Comparison of ENCODE assay signal across 22 cellular contexts in genomic region chr6:146026873-146027272, GRCh38. TPM values are rescaled to one million over a fixed set of nuclear protein-coding genes. Genes with fewer than 3 reads are reported as not detected.
"Had no signal": no experiment of that assay in that cellular context is flagged by ENCODE, and none has a peak within 500 bp of the region (broad histone marks: within the 10 kb centered on the region; RNA-seq: fewer than 3 reads in every experiment).

No MANE protein-coding gene starts in this region.

- H3K4me3 ChIP-seq: heart left ventricle, left ventricle myocardium inferior, lower lobe of right lung, suprapubic skin, tibial artery, upper lobe of left lung, uterus had no signal

- H3K27ac Mint-ChIP-seq: memory B cell; natural killer cell treated with Interleukin-12 subunit alpha and Interleukin-12 subunit beta and Interleukin-15 and Interleukin-18, amount 100 ng/mL, for 72 hours; stimulated activated effector memory CD8-positive, alpha-beta T cell treated with anti-CD3 and anti-CD28 coated beads, Interleukin-12 subunit alpha, Interleukin-12 subunit beta, amount 100 ng/mL, for 72 hours had no signal

- H3K36me3 Mint-ChIP-seq: memory B cell; natural killer cell treated with Interleukin-12 subunit alpha and Interleukin-12 subunit beta and Interleukin-15 and Interleukin-18, amount 100 ng/mL, for 72 hours; stimulated activated effector memory CD8-positive, alpha-beta T cell treated with anti-CD3 and anti-CD28 coated beads, Interleukin-12 subunit alpha, Interleukin-12 subunit beta, amount 100 ng/mL, for 72 hours had no signal

- H3K4me3 Mint-ChIP-seq: memory B cell; natural killer cell treated with Interleukin-12 subunit alpha and Interleukin-12 subunit beta and Interleukin-15 and Interleukin-18, amount 100 ng/mL, for 72 hours; stimulated activated effector memory CD8-positive, alpha-beta T cell treated with anti-CD3 and anti-CD28 coated beads, Interleukin-12 subunit alpha, Interleukin-12 subunit beta, amount 100 ng/mL, for 72 hours had no signal

- H3K27ac ChIP-seq: heart left ventricle, left ventricle myocardium inferior, lower lobe of right lung, suprapubic skin, tibial artery, upper lobe of left lung, uterus had no signal

- H3K9me3 ChIP-seq: heart left ventricle, left ventricle myocardium inferior, lower lobe of right lung, tibial artery, upper lobe of left lung, uterus had no signal

- H3K36me3 ChIP-seq: heart left ventricle, left ventricle myocardium inferior, lower lobe of right lung, suprapubic skin, tibial artery, upper lobe of left lung, uterus had no signal

- ATAC-seq: esophagus mucosa; lower lobe of right lung; natural killer cell treated with Interleukin-12 subunit alpha and Interleukin-12 subunit beta and Interleukin-15 and Interleukin-18, amount 100 ng/mL, for 72 hours; right cardiac atrium; stimulated activated effector memory CD8-positive, alpha-beta T cell treated with anti-CD3 and anti-CD28 coated beads, Interleukin-12 subunit alpha, Interleukin-12 subunit beta, amount 100 ng/mL, for 72 hours; stimulated activated naive CD8-positive, alpha-beta T cell treated with anti-CD3 and anti-CD28 coated beads, Interleukin-15, Interleukin-2, amounts not matched to agents 100 U/mL and 50 U/mL, for 24 hours had no signal

- H3K9me3 Mint-ChIP-seq: stimulated activated effector memory CD8-positive, alpha-beta T cell treated with anti-CD3 and anti-CD28 coated beads, Interleukin-12 subunit alpha, Interleukin-12 subunit beta, amount 100 ng/mL, for 72 hours had no signal

- H3K4me1 ChIP-seq: lower lobe of right lung, upper lobe of left lung, uterus had no signal

- DNase-seq: cortex of kidney; effector CD8-positive, alpha-beta T cell; heart left ventricle; left ventricle myocardium inferior; lower lobe of right lung; occipital lobe; right cardiac atrium; stimulated activated CD4-positive, alpha-beta T cell treated with anti-CD3 and anti-CD28 coated beads, Interleukin-4, amount 100 ng/mL, for 1 hour; stimulated activated CD8-positive, alpha-beta memory T cell treated with anti-CD3 and anti-CD28 coated beads, Interleukin-4, amount 100 ng/mL, for 48 hours; stimulated activated naive CD8-positive, alpha-beta T cell treated with anti-CD3 and anti-CD28 coated beads, Interleukin-15, Interleukin-2, amounts not matched to agents 100 U/mL and 50 U/mL, for 24 hours; tibial artery; uterus had no signal

- H3K4me1 Mint-ChIP-seq: memory B cell; stimulated activated effector memory CD8-positive, alpha-beta T cell treated with anti-CD3 and anti-CD28 coated beads, Interleukin-12 subunit alpha, Interleukin-12 subunit beta, amount 100 ng/mL, for 72 hours had no signal

- FAIRE-seq: endometrium, frontal cortex, keratinocyte had no signal

RNA-seq across cellular contexts. Expression of gene GRM1, which starts 2.0 kb away (rescaled TPM):
- total RNA-seq: esophagus mucosa; natural killer cell treated with Interleukin-12 subunit alpha and Interleukin-12 subunit beta and Interleukin-15 and Interleukin-18, amount 100 ng/mL, for 72 hours had no signal
- polyA plus RNA-seq: fibroblast of lung, keratinocyte had no signal
